In the genomic region with DNA sequence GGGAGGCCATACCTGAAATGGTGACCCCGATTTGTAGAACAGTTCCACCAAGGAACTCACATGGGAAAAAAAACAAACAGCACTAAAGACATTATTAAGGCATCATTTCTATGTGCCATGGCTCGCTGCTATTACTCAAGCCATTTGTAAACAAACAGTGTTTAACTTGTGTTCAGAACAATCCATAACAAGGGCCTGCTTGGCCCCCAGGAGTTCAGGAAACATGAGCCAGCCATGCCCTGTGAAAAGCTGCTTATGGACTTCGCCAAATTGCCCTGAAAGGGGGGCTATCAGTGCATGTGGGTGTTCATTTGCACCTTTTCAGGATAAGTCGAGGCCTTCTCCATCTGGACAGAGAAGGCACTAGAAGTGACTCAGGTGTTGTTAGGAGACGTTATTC, we compare ENCODE assay signal across 1 cellular context.
TF ChIP-seq lines count a peak whose summit lies in the region.

No MANE protein-coding gene starts in this region.

TF ChIP-seq in HepG2, 621 proteins besides CTCF, POLR2A, EP300 and RAD21 (continued from another document and continues in another):
- TF ChIP-seq, protein P1, sequence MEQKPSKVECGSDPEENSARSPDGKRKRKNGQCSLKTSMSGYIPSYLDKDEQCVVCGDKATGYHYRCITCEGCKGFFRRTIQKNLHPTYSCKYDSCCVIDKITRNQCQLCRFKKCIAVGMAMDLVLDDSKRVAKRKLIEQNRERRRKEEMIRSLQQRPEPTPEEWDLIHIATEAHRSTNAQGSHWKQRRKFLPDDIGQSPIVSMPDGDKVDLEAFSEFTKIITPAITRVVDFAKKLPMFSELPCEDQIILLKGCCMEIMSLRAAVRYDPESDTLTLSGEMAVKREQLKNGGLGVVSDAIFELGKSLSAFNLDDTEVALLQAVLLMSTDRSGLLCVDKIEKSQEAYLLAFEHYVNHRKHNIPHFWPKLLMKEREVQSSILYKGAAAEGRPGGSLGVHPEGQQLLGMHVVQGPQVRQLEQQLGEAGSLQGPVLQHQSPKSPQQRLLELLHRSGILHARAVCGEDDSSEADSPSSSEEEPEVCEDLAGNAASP (CRISPR knock-in tag; IDR thresholded peaks at IDR 0.05; ENCODE audit: borderline replicate concordance): no peak
- TF ChIP-seq, protein P2, sequence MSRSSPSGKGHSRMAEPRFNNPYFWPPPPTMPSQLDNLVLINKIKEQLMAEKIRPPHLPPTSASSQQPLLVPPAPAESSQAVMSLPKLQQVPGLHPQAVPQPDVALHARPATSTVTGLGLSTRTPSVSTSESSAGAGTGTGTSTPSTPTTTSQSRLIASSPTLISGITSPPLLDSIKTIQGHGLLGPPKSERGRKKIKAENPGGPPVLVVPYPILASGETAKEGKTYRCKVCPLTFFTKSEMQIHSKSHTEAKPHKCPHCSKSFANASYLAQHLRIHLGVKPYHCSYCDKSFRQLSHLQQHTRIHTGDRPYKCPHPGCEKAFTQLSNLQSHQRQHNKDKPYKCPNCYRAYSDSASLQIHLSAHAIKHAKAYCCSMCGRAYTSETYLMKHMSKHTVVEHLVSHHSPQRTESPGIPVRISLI (CRISPR knock-in tag; IDR thresholded peaks at IDR 0.05; ENCODE audit: borderline replicate concordance): peak; percentile 33; the same call in 1 of the 2 replicates
- TF ChIP-seq ZNF329 (CRISPR knock-in tag; IDR thresholded peaks at IDR 0.05; ENCODE audit: low read depth): no peak
- TF ChIP-seq KDM3A (CRISPR knock-in tag; IDR thresholded peaks at IDR 0.05; ENCODE audit: low read depth): no peak
- 0 out of 2 replicates have a peak, but pooled peaks have one; percentile 57 for TF ChIP-seq NFKBIZ (CRISPR knock-in tag; IDR thresholded peaks at IDR 0.05)
- no peak for TF ChIP-seq ZNF598 (CRISPR knock-in tag; IDR thresholded peaks at IDR 0.05; ENCODE audit: borderline replicate concordance)
- TF ChIP-seq ZNF432 (CRISPR knock-in tag; IDR thresholded peaks at IDR 0.05; ENCODE audit: borderline replicate concordance): no peak
- TF ChIP-seq, protein P3, sequence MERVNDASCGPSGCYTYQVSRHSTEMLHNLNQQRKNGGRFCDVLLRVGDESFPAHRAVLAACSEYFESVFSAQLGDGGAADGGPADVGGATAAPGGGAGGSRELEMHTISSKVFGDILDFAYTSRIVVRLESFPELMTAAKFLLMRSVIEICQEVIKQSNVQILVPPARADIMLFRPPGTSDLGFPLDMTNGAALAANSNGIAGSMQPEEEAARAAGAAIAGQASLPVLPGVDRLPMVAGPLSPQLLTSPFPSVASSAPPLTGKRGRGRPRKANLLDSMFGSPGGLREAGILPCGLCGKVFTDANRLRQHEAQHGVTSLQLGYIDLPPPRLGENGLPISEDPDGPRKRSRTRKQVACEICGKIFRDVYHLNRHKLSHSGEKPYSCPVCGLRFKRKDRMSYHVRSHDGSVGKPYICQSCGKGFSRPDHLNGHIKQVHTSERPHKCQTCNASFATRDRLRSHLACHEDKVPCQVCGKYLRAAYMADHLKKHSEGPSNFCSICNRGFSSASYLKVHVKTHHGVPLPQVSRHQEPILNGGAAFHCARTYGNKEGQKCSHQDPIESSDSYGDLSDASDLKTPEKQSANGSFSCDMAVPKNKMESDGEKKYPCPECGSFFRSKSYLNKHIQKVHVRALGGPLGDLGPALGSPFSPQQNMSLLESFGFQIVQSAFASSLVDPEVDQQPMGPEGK (CRISPR knock-in tag; IDR thresholded peaks at IDR 0.05): peak; percentile 79
- TF ChIP-seq, protein P4, sequence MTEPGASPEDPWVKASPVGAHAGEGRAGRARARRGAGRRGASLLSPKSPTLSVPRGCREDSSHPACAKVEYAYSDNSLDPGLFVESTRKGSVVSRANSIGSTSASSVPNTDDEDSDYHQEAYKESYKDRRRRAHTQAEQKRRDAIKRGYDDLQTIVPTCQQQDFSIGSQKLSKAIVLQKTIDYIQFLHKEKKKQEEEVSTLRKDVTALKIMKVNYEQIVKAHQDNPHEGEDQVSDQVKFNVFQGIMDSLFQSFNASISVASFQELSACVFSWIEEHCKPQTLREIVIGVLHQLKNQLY (CRISPR knock-in tag; IDR thresholded peaks at IDR 0.05): 0 out of 2 replicates have a peak, but pooled peaks have one; percentile 34
- TF ChIP-seq ZFP41 (CRISPR knock-in tag; IDR thresholded peaks at IDR 0.05; ENCODE audit: borderline replicate concordance): no peak
- TF ChIP-seq ZBTB7B (CRISPR knock-in tag; IDR thresholded peaks at IDR 0.05): peak; percentile 53; the same call in 1 of the 2 replicates
- TF ChIP-seq MYC (CRISPR knock-in tag; IDR thresholded peaks at IDR 0.05; ENCODE audit: borderline replicate concordance): peak; percentile 24; the same call in 1 of the 2 replicates
- TF ChIP-seq ZMYM3 (CRISPR knock-in tag; IDR thresholded peaks at IDR 0.05): 0 out of 2 replicates have a peak, but pooled peaks have one; percentile 12
- TF ChIP-seq HNRNPLL (IDR thresholded peaks at IDR 0.05; ENCODE audit: low read depth, low read length, poor library complexity, severe bottlenecking): no peak
- TF ChIP-seq FOXA1 (IDR thresholded peaks at IDR 0.05): no peak
- TF ChIP-seq FOXA1 (CRISPR knock-in tag; IDR thresholded peaks at IDR 0.05): peak; percentile 75
- TF ChIP-seq SP4 (CRISPR knock-in tag; IDR thresholded peaks at IDR 0.05): no peak
- no peak for TF ChIP-seq REL (CRISPR knock-in tag; conservative IDR thresholded peaks at IDR 0.05)
- no peak for TF ChIP-seq ZNF83 (CRISPR knock-in tag; IDR thresholded peaks at IDR 0.05; ENCODE audit: borderline replicate concordance)
- TF ChIP-seq, protein P5, sequence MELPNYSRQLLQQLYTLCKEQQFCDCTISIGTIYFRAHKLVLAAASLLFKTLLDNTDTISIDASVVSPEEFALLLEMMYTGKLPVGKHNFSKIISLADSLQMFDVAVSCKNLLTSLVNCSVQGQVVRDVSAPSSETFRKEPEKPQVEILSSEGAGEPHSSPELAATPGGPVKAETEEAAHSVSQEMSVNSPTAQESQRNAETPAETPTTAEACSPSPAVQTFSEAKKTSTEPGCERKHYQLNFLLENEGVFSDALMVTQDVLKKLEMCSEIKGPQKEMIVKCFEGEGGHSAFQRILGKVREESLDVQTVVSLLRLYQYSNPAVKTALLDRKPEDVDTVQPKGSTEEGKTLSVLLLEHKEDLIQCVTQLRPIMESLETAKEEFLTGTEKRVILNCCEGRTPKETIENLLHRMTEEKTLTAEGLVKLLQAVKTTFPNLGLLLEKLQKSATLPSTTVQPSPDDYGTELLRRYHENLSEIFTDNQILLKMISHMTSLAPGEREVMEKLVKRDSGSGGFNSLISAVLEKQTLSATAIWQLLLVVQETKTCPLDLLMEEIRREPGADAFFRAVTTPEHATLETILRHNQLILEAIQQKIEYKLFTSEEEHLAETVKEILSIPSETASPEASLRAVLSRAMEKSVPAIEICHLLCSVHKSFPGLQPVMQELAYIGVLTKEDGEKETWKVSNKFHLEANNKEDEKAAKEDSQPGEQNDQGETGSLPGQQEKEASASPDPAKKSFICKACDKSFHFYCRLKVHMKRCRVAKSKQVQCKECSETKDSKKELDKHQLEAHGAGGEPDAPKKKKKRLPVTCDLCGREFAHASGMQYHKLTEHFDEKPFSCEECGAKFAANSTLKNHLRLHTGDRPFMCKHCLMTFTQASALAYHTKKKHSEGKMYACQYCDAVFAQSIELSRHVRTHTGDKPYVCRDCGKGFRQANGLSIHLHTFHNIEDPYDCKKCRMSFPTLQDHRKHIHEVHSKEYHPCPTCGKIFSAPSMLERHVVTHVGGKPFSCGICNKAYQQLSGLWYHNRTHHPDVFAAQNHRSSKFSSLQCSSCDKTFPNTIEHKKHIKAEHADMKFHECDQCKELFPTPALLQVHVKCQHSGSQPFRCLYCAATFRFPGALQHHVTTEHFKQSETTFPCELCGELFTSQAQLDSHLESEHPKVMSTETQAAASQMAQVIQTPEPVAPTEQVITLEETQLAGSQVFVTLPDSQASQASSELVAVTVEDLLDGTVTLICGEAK (IDR thresholded peaks at IDR 0.05): no peak
- TF ChIP-seq, protein P5 (CRISPR knock-in tag; IDR thresholded peaks at IDR 0.05): 0 out of 2 replicates have a peak, but pooled peaks have one; percentile 28
- peak; percentile 41; the same call in 1 of the 2 replicates for TF ChIP-seq MIXL1 (CRISPR knock-in tag; IDR thresholded peaks at IDR 0.05)
- peak; percentile 31; the same call in 1 of the 2 replicates for TF ChIP-seq ZFX (CRISPR knock-in tag; IDR thresholded peaks at IDR 0.05; ENCODE audit: low read depth)
- TF ChIP-seq CC2D1A (CRISPR knock-in tag; IDR thresholded peaks at IDR 0.05): no peak
- TF ChIP-seq, protein P6, sequence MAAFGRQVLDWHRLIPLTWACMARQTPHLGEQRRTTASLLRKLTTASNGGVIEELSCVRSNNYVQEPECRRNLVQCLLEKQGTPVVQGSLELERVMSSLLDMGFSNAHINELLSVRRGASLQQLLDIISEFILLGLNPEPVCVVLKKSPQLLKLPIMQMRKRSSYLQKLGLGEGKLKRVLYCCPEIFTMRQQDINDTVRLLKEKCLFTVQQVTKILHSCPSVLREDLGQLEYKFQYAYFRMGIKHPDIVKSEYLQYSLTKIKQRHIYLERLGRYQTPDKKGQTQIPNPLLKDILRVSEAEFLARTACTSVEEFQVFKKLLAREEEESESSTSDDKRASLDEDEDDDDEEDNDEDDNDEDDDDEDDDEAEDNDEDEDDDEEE (CRISPR knock-in tag; IDR thresholded peaks at IDR 0.05): no peak
- no peak for TF ChIP-seq SMARCE1 (IDR thresholded peaks at IDR 0.05; ENCODE audit: borderline replicate concordance)
- no peak for TF ChIP-seq SOX6 (IDR thresholded peaks at IDR 0.05)
- peak; percentile 91 for TF ChIP-seq SOX6 (CRISPR knock-in tag; IDR thresholded peaks at IDR 0.05)
- TF ChIP-seq ZNF12 (CRISPR knock-in tag; IDR thresholded peaks at IDR 0.05): peak; percentile 15; the same call in 1 of the 2 replicates
- no peak for TF ChIP-seq GLI4 (CRISPR knock-in tag; IDR thresholded peaks at IDR 0.05; ENCODE audit: borderline replicate concordance)
- TF ChIP-seq, protein P7, sequence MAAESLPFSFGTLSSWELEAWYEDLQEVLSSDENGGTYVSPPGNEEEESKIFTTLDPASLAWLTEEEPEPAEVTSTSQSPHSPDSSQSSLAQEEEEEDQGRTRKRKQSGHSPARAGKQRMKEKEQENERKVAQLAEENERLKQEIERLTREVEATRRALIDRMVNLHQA (CRISPR knock-in tag; IDR thresholded peaks at IDR 0.05): no peak
- TF ChIP-seq FOXK1 (CRISPR knock-in tag; IDR thresholded peaks at IDR 0.05; ENCODE audit: borderline replicate concordance, low read depth): peak; percentile 77
- no peak for TF ChIP-seq HNRNPH1 (optimal IDR thresholded peaks at IDR 0.05; ENCODE audit: low read depth, low read length)
- peak; percentile 66 for TF ChIP-seq SAP130 (CRISPR knock-in tag; IDR thresholded peaks at IDR 0.05; ENCODE audit: low read depth)
- no peak for TF ChIP-seq TAF1 (CRISPR knock-in tag; IDR thresholded peaks at IDR 0.05)
- TF ChIP-seq, protein P8, sequence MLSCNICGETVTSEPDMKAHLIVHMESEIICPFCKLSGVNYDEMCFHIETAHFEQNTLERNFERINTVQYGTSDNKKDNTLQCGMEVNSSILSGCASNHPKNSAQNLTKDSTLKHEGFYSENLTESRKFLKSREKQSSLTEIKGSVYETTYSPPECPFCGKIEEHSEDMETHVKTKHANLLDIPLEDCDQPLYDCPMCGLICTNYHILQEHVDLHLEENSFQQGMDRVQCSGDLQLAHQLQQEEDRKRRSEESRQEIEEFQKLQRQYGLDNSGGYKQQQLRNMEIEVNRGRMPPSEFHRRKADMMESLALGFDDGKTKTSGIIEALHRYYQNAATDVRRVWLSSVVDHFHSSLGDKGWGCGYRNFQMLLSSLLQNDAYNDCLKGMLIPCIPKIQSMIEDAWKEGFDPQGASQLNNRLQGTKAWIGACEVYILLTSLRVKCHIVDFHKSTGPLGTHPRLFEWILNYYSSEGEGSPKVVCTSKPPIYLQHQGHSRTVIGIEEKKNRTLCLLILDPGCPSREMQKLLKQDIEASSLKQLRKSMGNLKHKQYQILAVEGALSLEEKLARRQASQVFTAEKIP (CRISPR knock-in tag; IDR thresholded peaks at IDR 0.05; ENCODE audit: borderline replicate concordance): no peak
- no peak for TF ChIP-seq ZNF382 (CRISPR knock-in tag; IDR thresholded peaks at IDR 0.05; ENCODE audit: borderline replicate concordance)
- peak; percentile 89 for TF ChIP-seq SOX5 (CRISPR knock-in tag; IDR thresholded peaks at IDR 0.05; ENCODE audit: borderline replicate concordance)
- peak; percentile 32; the same call in 1 of the 2 replicates for TF ChIP-seq ETV5 (CRISPR knock-in tag; IDR thresholded peaks at IDR 0.05; ENCODE audit: borderline replicate concordance)
- TF ChIP-seq GATAD2A (CRISPR knock-in tag; IDR thresholded peaks at IDR 0.05): peak; percentile 85
- TF ChIP-seq SRF (IDR thresholded peaks at IDR 0.05; ENCODE audit: low read depth, low read length): no peak
- no peak for TF ChIP-seq MTA3 (CRISPR knock-in tag; IDR thresholded peaks at IDR 0.05)
- TF ChIP-seq ZNF780A (CRISPR knock-in tag; IDR thresholded peaks at IDR 0.05): no peak
